Comparison of ENCODE assay signal across 1 cellular context in genomic region chr2:46648141-46648742, GRCh38.
A peak's percentile ranks its signal among the peaks of the same experiment; 100 is the strongest.
TF ChIP-seq lines count a peak whose summit lies in the region.

No MANE protein-coding gene starts in this region.

TF ChIP-seq in HepG2, 621 proteins besides CTCF, POLR2A, EP300 and RAD21:
- TF ChIP-seq TEAD3 (CRISPR knock-in tag; optimal IDR thresholded peaks at IDR 0.05; ENCODE audit: borderline replicate concordance): peak; percentile 46
- TF ChIP-seq, protein P1, sequence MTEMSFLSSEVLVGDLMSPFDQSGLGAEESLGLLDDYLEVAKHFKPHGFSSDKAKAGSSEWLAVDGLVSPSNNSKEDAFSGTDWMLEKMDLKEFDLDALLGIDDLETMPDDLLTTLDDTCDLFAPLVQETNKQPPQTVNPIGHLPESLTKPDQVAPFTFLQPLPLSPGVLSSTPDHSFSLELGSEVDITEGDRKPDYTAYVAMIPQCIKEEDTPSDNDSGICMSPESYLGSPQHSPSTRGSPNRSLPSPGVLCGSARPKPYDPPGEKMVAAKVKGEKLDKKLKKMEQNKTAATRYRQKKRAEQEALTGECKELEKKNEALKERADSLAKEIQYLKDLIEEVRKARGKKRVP (CRISPR knock-in tag; IDR thresholded peaks at IDR 0.05): peak in 1 of 2 experiments; percentile 29; a peak in 1 of 4 replicates
- no peak for TF ChIP-seq FOXK1 (CRISPR knock-in tag; IDR thresholded peaks at IDR 0.05; ENCODE audit: borderline replicate concordance, low read depth)
- peak; percentile 43; the same call in 1 of the 2 replicates for TF ChIP-seq SAP130 (CRISPR knock-in tag; IDR thresholded peaks at IDR 0.05; ENCODE audit: low read depth)
- TF ChIP-seq ZNF460 (CRISPR knock-in tag; IDR thresholded peaks at IDR 0.05; ENCODE audit: borderline replicate concordance): no peak
- peak; percentile 85 for TF ChIP-seq FOSL2 (CRISPR knock-in tag; IDR thresholded peaks at IDR 0.05)
- TF ChIP-seq, protein P2, sequence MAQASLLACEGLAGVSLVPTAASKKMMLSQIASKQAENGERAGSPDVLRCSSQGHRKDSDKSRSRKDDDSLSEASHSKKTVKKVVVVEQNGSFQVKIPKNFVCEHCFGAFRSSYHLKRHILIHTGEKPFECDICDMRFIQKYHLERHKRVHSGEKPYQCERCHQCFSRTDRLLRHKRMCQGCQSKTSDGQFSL (CRISPR knock-in tag; IDR thresholded peaks at IDR 0.05): no peak
- TF ChIP-seq GATAD2A (CRISPR knock-in tag; IDR thresholded peaks at IDR 0.05): peak; percentile 44
- peak; percentile 76 for TF ChIP-seq CEBPG (CRISPR knock-in tag; IDR thresholded peaks at IDR 0.05)
- TF ChIP-seq RBM39 (IDR thresholded peaks at IDR 0.05; ENCODE audit: low read depth, low read length, poor library complexity, severe bottlenecking): no peak
- no peak for TF ChIP-seq NRL (CRISPR knock-in tag; IDR thresholded peaks at IDR 0.05; ENCODE audit: borderline replicate concordance)
- no peak for TF ChIP-seq ZNF7 (CRISPR knock-in tag; IDR thresholded peaks at IDR 0.05)
- 0 out of 2 replicates have a peak, but pooled peaks have one; percentile 51 for TF ChIP-seq ZNF724P (CRISPR knock-in tag; IDR thresholded peaks at IDR 0.05; ENCODE audit: borderline replicate concordance)
- TF ChIP-seq MED13 (CRISPR knock-in tag; IDR thresholded peaks at IDR 0.05): no peak
- TF ChIP-seq HNF1A (IDR thresholded peaks at IDR 0.05; ENCODE audit: low read depth): peak; percentile 49; the same call in 1 of the 2 replicates
- TF ChIP-seq HNF1A (CRISPR knock-in tag; IDR thresholded peaks at IDR 0.05; ENCODE audit: borderline replicate concordance): no peak
- TF ChIP-seq, protein P3, sequence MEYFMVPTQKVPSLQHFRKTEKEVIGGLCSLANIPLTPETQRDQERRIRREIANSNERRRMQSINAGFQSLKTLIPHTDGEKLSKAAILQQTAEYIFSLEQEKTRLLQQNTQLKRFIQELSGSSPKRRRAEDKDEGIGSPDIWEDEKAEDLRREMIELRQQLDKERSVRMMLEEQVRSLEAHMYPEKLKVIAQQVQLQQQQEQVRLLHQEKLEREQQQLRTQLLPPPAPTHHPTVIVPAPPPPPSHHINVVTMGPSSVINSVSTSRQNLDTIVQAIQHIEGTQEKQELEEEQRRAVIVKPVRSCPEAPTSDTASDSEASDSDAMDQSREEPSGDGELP (IDR thresholded peaks at IDR 0.05; ENCODE audit: borderline replicate concordance, low read depth): peak; percentile 64; the same call in 1 of the 2 replicates
- TF ChIP-seq, protein P4, sequence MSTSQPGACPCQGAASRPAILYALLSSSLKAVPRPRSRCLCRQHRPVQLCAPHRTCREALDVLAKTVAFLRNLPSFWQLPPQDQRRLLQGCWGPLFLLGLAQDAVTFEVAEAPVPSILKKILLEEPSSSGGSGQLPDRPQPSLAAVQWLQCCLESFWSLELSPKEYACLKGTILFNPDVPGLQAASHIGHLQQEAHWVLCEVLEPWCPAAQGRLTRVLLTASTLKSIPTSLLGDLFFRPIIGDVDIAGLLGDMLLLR (CRISPR knock-in tag; IDR thresholded peaks at IDR 0.05): no peak
- TF ChIP-seq HMG20B (CRISPR knock-in tag; conservative IDR thresholded peaks at IDR 0.05): 0 out of 2 replicates have a peak, but pooled peaks have one; percentile 37
- TF ChIP-seq ZNF292 (CRISPR knock-in tag; IDR thresholded peaks at IDR 0.05; ENCODE audit: borderline replicate concordance, low read depth): peak; percentile 25; the same call in 1 of the 2 replicates
- TF ChIP-seq AGO2 (optimal IDR thresholded peaks at IDR 0.05; ENCODE audit: low read depth, low read length): no peak
- no peak for TF ChIP-seq SMAD9 (CRISPR knock-in tag; IDR thresholded peaks at IDR 0.05)
- TF ChIP-seq ZNF333 (CRISPR knock-in tag; IDR thresholded peaks at IDR 0.05; ENCODE audit: borderline replicate concordance): no peak
- TF ChIP-seq ZNF713 (CRISPR knock-in tag; IDR thresholded peaks at IDR 0.05): no peak
- 0 out of 2 replicates have a peak, but pooled peaks have one; percentile 38 for TF ChIP-seq ARNT2 (CRISPR knock-in tag; IDR thresholded peaks at IDR 0.05; ENCODE audit: low read depth)
- no peak for TF ChIP-seq PLRG1 (conservative IDR thresholded peaks at IDR 0.05)
- 0 out of 2 replicates have a peak, but pooled peaks have one; percentile 13 for TF ChIP-seq CC2D1A (CRISPR knock-in tag; IDR thresholded peaks at IDR 0.05)
- TF ChIP-seq NR2F1 (CRISPR knock-in tag; IDR thresholded peaks at IDR 0.05): no peak
- peak; percentile 46; the same call in 1 of the 2 replicates for TF ChIP-seq CREM (IDR thresholded peaks at IDR 0.05)
- no peak for TF ChIP-seq CREM (CRISPR knock-in tag; IDR thresholded peaks at IDR 0.05)
- TF ChIP-seq, protein P5, sequence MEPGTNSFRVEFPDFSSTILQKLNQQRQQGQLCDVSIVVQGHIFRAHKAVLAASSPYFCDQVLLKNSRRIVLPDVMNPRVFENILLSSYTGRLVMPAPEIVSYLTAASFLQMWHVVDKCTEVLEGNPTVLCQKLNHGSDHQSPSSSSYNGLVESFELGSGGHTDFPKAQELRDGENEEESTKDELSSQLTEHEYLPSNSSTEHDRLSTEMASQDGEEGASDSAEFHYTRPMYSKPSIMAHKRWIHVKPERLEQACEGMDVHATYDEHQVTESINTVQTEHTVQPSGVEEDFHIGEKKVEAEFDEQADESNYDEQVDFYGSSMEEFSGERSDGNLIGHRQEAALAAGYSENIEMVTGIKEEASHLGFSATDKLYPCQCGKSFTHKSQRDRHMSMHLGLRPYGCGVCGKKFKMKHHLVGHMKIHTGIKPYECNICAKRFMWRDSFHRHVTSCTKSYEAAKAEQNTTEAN (CRISPR knock-in tag; conservative IDR thresholded peaks at IDR 0.05): no peak
- TF ChIP-seq RFX1 (IDR thresholded peaks at IDR 0.05): peak; percentile 48; the same call in 1 of the 2 replicates
- TF ChIP-seq, protein P6, sequence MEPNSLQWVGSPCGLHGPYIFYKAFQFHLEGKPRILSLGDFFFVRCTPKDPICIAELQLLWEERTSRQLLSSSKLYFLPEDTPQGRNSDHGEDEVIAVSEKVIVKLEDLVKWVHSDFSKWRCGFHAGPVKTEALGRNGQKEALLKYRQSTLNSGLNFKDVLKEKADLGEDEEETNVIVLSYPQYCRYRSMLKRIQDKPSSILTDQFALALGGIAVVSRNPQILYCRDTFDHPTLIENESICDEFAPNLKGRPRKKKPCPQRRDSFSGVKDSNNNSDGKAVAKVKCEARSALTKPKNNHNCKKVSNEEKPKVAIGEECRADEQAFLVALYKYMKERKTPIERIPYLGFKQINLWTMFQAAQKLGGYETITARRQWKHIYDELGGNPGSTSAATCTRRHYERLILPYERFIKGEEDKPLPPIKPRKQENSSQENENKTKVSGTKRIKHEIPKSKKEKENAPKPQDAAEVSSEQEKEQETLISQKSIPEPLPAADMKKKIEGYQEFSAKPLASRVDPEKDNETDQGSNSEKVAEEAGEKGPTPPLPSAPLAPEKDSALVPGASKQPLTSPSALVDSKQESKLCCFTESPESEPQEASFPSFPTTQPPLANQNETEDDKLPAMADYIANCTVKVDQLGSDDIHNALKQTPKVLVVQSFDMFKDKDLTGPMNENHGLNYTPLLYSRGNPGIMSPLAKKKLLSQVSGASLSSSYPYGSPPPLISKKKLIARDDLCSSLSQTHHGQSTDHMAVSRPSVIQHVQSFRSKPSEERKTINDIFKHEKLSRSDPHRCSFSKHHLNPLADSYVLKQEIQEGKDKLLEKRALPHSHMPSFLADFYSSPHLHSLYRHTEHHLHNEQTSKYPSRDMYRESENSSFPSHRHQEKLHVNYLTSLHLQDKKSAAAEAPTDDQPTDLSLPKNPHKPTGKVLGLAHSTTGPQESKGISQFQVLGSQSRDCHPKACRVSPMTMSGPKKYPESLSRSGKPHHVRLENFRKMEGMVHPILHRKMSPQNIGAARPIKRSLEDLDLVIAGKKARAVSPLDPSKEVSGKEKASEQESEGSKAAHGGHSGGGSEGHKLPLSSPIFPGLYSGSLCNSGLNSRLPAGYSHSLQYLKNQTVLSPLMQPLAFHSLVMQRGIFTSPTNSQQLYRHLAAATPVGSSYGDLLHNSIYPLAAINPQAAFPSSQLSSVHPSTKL (CRISPR knock-in tag; IDR thresholded peaks at IDR 0.05): peak; percentile 57; the same call in 1 of the 2 replicates
- no peak for TF ChIP-seq CBX2 (IDR thresholded peaks at IDR 0.05; ENCODE audit: low read depth, low read length)
- TF ChIP-seq CBX2 (CRISPR knock-in tag; IDR thresholded peaks at IDR 0.05; ENCODE audit: low read depth): no peak
- TF ChIP-seq ZNF441 (CRISPR knock-in tag; IDR thresholded peaks at IDR 0.05; ENCODE audit: borderline replicate concordance): peak; percentile 86
- TF ChIP-seq CEBPB (IDR thresholded peaks at IDR 0.05; ENCODE audit: borderline replicate concordance, low read depth, low read length): peak; percentile 85
- TF ChIP-seq ZNF484 (CRISPR knock-in tag; IDR thresholded peaks at IDR 0.05; ENCODE audit: borderline replicate concordance, low read depth): no peak
- TF ChIP-seq SOX6 (IDR thresholded peaks at IDR 0.05): no peak
- TF ChIP-seq SOX6 (CRISPR knock-in tag; IDR thresholded peaks at IDR 0.05): peak; percentile 28; the same call in 1 of the 2 replicates
- no peak for TF ChIP-seq ZNF609 (CRISPR knock-in tag; IDR thresholded peaks at IDR 0.05; ENCODE audit: borderline replicate concordance)
- TF ChIP-seq ZMYM2 (CRISPR knock-in tag; IDR thresholded peaks at IDR 0.05): no peak
- no peak for TF ChIP-seq FOXP1 (IDR thresholded peaks at IDR 0.05)
- peak; percentile 11; the same call in 1 of the 2 replicates for TF ChIP-seq FOXP1 (CRISPR knock-in tag; IDR thresholded peaks at IDR 0.05)
